Comparison of ENCODE assay signal across 14 cellular contexts in the genomic region with DNA sequence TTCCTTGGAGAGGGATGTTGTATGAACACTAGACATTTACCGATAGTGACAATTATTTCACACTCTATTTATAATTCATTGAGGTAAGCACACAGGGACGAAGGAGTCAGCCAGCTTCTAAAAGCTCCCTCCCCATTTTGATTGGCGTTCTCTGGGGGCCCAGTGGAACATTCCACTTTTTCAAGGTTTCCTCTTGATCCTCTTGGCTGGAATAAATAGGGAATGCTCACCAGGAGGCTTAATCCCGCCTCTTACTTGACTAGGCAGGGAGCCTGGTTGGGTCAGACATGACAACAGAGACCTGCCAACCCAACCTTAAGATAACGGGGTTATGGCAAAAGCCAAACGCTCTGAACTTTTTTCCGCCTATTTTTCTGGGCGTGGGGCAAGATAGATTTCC. TPM values are rescaled to one million over a fixed set of nuclear protein-coding genes. Genes with fewer than 3 reads are reported as not detected.
DNase-seq lines count a peak whose midpoint lies in the region; TF ChIP-seq lines count a peak whose summit lies in the region.
"Had no signal": no experiment of that assay in that cellular context is flagged by ENCODE, and none has a peak within 500 bp of the region (broad histone marks: within the 10 kb centered on the region; RNA-seq: fewer than 3 reads in every experiment).

No MANE protein-coding gene starts in this region.

- DNase-seq in activated naive CD4-positive, alpha-beta T cell treated with anti-CD3 and anti-CD28 coated beads for 36 hours: no peak
- no peak for DNase-seq in activated naive CD4-positive, alpha-beta T cell (lab: John Stamatoyannopoulos, UW)
- DNase-seq in chondrocyte (ENCODE audit: low spot score) (no peak), type B pancreatic cell (ENCODE audit: extremely low spot score, unreplicated experiment) (no peak), HPDE6-E6E7 (ENCODE audit: extremely low spot score) (no peak), prostate gland (ENCODE audit: low spot score) (no peak), mesenchymal stem cell (no peak)
- DNase-seq: activated CD8-positive, alpha-beta memory T cell treated with anti-CD3 and anti-CD28 coated beads, Interleukin-2, amount 10 ng/mL, durations not matched to agents 7 days and 5 days; colonic mucosa; NCI-H524 treated with DMSO at 0.1 percent for 48 hours; SIG-M5; stimulated activated naive CD4-positive, alpha-beta T cell had no signal

- 81% methylated on average over 7 of the region's 8 CpGs for WGBS in mesodermal cell (ENCODE audit: insufficient coverage in 2 of 2), 2 experiments
- WGBS in prostate gland: 71% methylated on average over 8 of the region's 8 CpGs
- 71% methylated on average over 8 of the region's 8 CpGs for WGBS in mesenchymal stem cell

- no peaks in the 10 kb centered on the region for H3K79me1 ChIP-seq in mesenchymal stem cell (replicated peaks; ENCODE audit: low read length, poor library complexity, severe bottlenecking)

- intact Hi-C loops in activated naive CD4-positive, alpha-beta T cell treated with anti-CD3 and anti-CD28 coated beads for 36 hours (cut with micrococcal nuclease): loop anchor here (2.0 kb wide), 2 partner anchors 82 to 108 kb away; a partner anchor contains a TSS
- intact Hi-C loops in prostate gland (cut with DNase I): no loop called here

- peaks cover 45% of the 10 kb centered on the region for H3K27me3 Mint-ChIP-seq in activated naive CD4-positive, alpha-beta T cell treated with anti-CD3 and anti-CD28 coated beads for 36 hours (ENCODE audit: low read depth)
- peaks cover 51% of the 10 kb centered on the region for H3K27me3 Mint-ChIP-seq in chondrocyte (ENCODE audit: low read depth)
- H3K27me3 Mint-ChIP-seq in type B pancreatic cell: peaks cover 65% of the 10 kb centered on the region

- no peak overlapping the region for H2BK5ac ChIP-seq in mesenchymal stem cell (ENCODE audit: low read depth, low read length, poor library complexity, severe bottlenecking)

- no peak overlapping the region for H3K4ac ChIP-seq in mesenchymal stem cell (ENCODE audit: low read depth in 1 of 2, low read length in 2 of 2)

- H2AK5ac ChIP-seq in mesenchymal stem cell (ENCODE audit: low read length, severe bottlenecking): no peak overlapping the region

- H3K18ac ChIP-seq in mesenchymal stem cell (ENCODE audit: low read depth in 1 of 2, low read length in 2 of 2): no peak overlapping the region

- H3K27ac ChIP-seq in mesodermal cell (ENCODE audit: low read depth, low read length, severe bottlenecking) (no peak overlapping the region), prostate gland (no peak overlapping the region), mesenchymal stem cell (ENCODE audit: low read length, poor library complexity, severe bottlenecking) (no peak overlapping the region)
- H3K27ac ChIP-seq: C4-2B, colonic mucosa had no signal

- H4K8ac ChIP-seq in mesenchymal stem cell (ENCODE audit: low read length): no peak overlapping the region

- H3K27ac Mint-ChIP-seq in activated naive CD4-positive, alpha-beta T cell treated with anti-CD3 and anti-CD28 coated beads for 36 hours: no peak overlapping the region
- H3K27ac Mint-ChIP-seq in chondrocyte (ENCODE audit: unreplicated experiment) (no peak overlapping the region), type B pancreatic cell (no peak overlapping the region)
- H3K27ac Mint-ChIP-seq: activated CD8-positive, alpha-beta memory T cell treated with anti-CD3 and anti-CD28 coated beads, Interleukin-2, amount 10 ng/mL, durations not matched to agents 7 days and 5 days had no signal

- peaks cover 18% of the 10 kb centered on the region for H3K4me1 Mint-ChIP-seq in activated naive CD4-positive, alpha-beta T cell treated with anti-CD3 and anti-CD28 coated beads for 36 hours (ENCODE audit: low read depth)
- H3K4me1 Mint-ChIP-seq in chondrocyte (ENCODE audit: low read depth): peaks cover 13% of the 10 kb centered on the region
- H3K4me1 Mint-ChIP-seq in type B pancreatic cell (ENCODE audit: unreplicated experiment): peaks cover 10% of the 10 kb centered on the region

- no peak overlapping the region for H4K91ac ChIP-seq in mesenchymal stem cell (ENCODE audit: low read length)

- H3K36me3 Mint-ChIP-seq in activated naive CD4-positive, alpha-beta T cell treated with anti-CD3 and anti-CD28 coated beads for 36 hours (ENCODE audit: low read depth): no peaks in the 10 kb centered on the region
- no peaks in the 10 kb centered on the region for H3K36me3 Mint-ChIP-seq in chondrocyte (ENCODE audit: low read depth)
- no peaks in the 10 kb centered on the region for H3K36me3 Mint-ChIP-seq in type B pancreatic cell

- no peak overlapping the region for H2AFZ ChIP-seq in mesenchymal stem cell (ENCODE audit: low read depth, low read length)

- peaks cover 4% of the 10 kb centered on the region for H3K27me3 ChIP-seq in prostate gland (replicated peaks; ENCODE audit: insufficient read depth)
- peaks cover 34 to 41% of the 10 kb centered on the region in 2 experiments for H3K27me3 ChIP-seq in mesenchymal stem cell (ENCODE audit: control insufficient read depth in 1 of 2, insufficient read depth in 1 of 2, low read length in 2 of 2)

- TF ChIP-seq CTCF in chondrocyte (IDR thresholded peaks at IDR 0.05): no peak
- TF ChIP-seq CTCF in type B pancreatic cell (conservative IDR thresholded peaks at IDR 0.05): no peak
- TF ChIP-seq CTCF in prostate gland (IDR thresholded peaks at IDR 0.05): no peak

- no peak overlapping the region for H3K23ac ChIP-seq in mesenchymal stem cell (ENCODE audit: low read length in 2 of 2)

- H2BK120ac ChIP-seq in mesenchymal stem cell (ENCODE audit: low read depth, low read length): no peak overlapping the region

- CTCF ChIA-PET in activated naive CD4-positive, alpha-beta T cell treated with anti-CD3 and anti-CD28 coated beads for 36 hours (lab: Charles Lee): no interaction called here

- H2BK15ac ChIP-seq in mesenchymal stem cell (ENCODE audit: low read depth, poor library complexity, severe bottlenecking): no peak overlapping the region

- H3K9me3 ChIP-seq in mesodermal cell (ENCODE audit: control insufficient read depth, low read length) (peaks cover 8% of the 10 kb centered on the region), prostate gland (no peaks in the 10 kb centered on the region), mesenchymal stem cell (ENCODE audit: control insufficient read depth, low read length) (no peaks in the 10 kb centered on the region)
- H3K9me3 ChIP-seq: colonic mucosa had no signal

- no peak overlapping the region for H3K4me2 ChIP-seq in mesenchymal stem cell (ENCODE audit: low read length, poor library complexity, severe bottlenecking)

- H3K9ac ChIP-seq in mesenchymal stem cell (ENCODE audit: low read length): no peak overlapping the region

- no peak for TF ChIP-seq POLR2A in prostate gland (IDR thresholded peaks at IDR 0.05)

- no peaks in the 10 kb centered on the region for H3K9me3 Mint-ChIP-seq in activated naive CD4-positive, alpha-beta T cell treated with anti-CD3 and anti-CD28 coated beads for 36 hours
- H3K9me3 Mint-ChIP-seq in chondrocyte (ENCODE audit: low read depth): peaks cover 6% of the 10 kb centered on the region
- H3K9me3 Mint-ChIP-seq in type B pancreatic cell: no peaks in the 10 kb centered on the region

- peak overlapping the region; percentile 53 for H3K4me3 Mint-ChIP-seq in activated naive CD4-positive, alpha-beta T cell treated with anti-CD3 and anti-CD28 coated beads for 36 hours
- H3K4me3 Mint-ChIP-seq in chondrocyte (ENCODE audit: unreplicated experiment) (peak overlapping the region; percentile 43), type B pancreatic cell (peak overlapping the region; percentile 78)
- H3K4me3 Mint-ChIP-seq: activated CD8-positive, alpha-beta memory T cell treated with anti-CD3 and anti-CD28 coated beads, Interleukin-2, amount 10 ng/mL, durations not matched to agents 7 days and 5 days had no signal

- no peak overlapping the region for H2BK12ac ChIP-seq in mesenchymal stem cell (ENCODE audit: low read length in 2 of 2)

- H3K36me3 ChIP-seq in mesodermal cell (ENCODE audit: control insufficient read depth, insufficient read depth, low read length): no peaks in the 10 kb centered on the region
- no peaks in the 10 kb centered on the region for H3K36me3 ChIP-seq in prostate gland
- no peaks in the 10 kb centered on the region for H3K36me3 ChIP-seq in mesenchymal stem cell (ENCODE audit: control insufficient read depth in 1 of 2, insufficient read depth in 2 of 2, low read depth in 1 of 2, low read length in 2 of 2)
- H3K36me3 ChIP-seq: colonic mucosa had no signal

- H3K4me1 ChIP-seq in mesodermal cell (ENCODE audit: control insufficient read depth, insufficient read depth, low read length, poor library complexity, severe bottlenecking) (peaks cover 7% of the 10 kb centered on the region), prostate gland (replicated peaks) (no peaks in the 10 kb centered on the region), mesenchymal stem cell (ENCODE audit: control insufficient read depth, insufficient read depth, low read depth, low read length) (peaks cover 9% of the 10 kb centered on the region)

- peak overlapping the region; percentile 51 for H3K4me3 ChIP-seq in mesodermal cell (ENCODE audit: extremely low read depth, insufficient read depth, low read length, poor library complexity, severe bottlenecking)
- H3K4me3 ChIP-seq in prostate gland: no peak overlapping the region
- peak overlapping the region in 1 of 2 experiments; percentile 65 for H3K4me3 ChIP-seq in mesenchymal stem cell (ENCODE audit: insufficient read depth in 1 of 2, low read depth in 1 of 2, low read length in 2 of 2)

- H3K14ac ChIP-seq in mesenchymal stem cell (ENCODE audit: low read length in 2 of 2): no peak overlapping the region

RNA-seq across cellular contexts. Expression of a gene that starts 1.0 kb away (rescaled TPM):
- total RNA-seq in activated naive CD4-positive, alpha-beta T cell treated with anti-CD3 and anti-CD28 coated beads for 36 hours: under 1 TPM in 1 of 2 experiments, not detected in 1; 0.36 TPM
- 0.28 to 0.47 TPM in 2 of 3 replicates, not detected in the other for total RNA-seq in chondrocyte
- polyA plus RNA-seq in mesodermal cell (2013, experiment 1 of 2): 5.7 TPM
- polyA plus RNA-seq in mesodermal cell (2013, experiment 2 of 2): 6.1 TPM
- total RNA-seq in type B pancreatic cell (ENCODE audit: low replicate concordance): 0.21 and 2.4 TPM in 2 replicates
- 10 to 100 TPM in 1 of 2 donors, 1 to 10 TPM in 1; 7.6 to 36.4 TPM for total RNA-seq in prostate gland
- polyA plus RNA-seq in mesenchymal stem cell (2013, experiment 1 of 2): 0.07 TPM
- polyA plus RNA-seq in mesenchymal stem cell (2013, experiment 2 of 2): 0.03 TPM
- total RNA-seq: activated CD8-positive, alpha-beta memory T cell treated with anti-CD3 and anti-CD28 coated beads, Interleukin-2, amount 10 ng/mL, durations not matched to agents 7 days and 5 days had no signal
